In the genomic region with DNA sequence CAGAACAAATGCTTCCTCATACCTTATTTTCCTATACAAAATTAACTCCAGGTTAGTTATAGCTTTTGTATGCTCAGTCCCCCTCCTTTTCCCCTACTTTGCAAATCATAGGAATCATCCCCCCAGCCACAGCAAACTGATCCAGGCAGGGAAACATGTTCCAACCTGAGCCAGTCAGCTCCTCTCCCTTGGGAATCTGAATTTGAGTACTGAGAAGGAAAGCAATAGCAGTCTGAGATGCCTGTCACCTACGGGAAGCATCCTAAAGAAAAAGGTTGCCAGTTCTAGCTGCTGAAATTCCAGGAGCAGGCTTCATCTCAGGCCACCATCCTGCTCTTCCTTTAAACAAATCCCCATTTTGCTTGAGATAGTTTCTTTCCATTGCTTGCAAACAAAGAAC, we compare ENCODE assay signal across 12 cellular contexts. TPM values are rescaled to one million over a fixed set of nuclear protein-coding genes. Genes with fewer than 3 reads are reported as not detected.
DNase-seq lines count a peak whose midpoint lies in the region; ATAC-seq, FAIRE-seq and TF ChIP-seq lines count a peak whose summit lies in the region.
"Had no signal": no experiment of that assay in that cellular context is flagged by ENCODE, and none has a peak within 500 bp of the region (broad histone marks: within the 10 kb centered on the region; RNA-seq: fewer than 3 reads in every experiment).

No MANE protein-coding gene starts in this region.

- peak overlapping the region; percentile 32; the same call in 2 of the 3 replicates for H3K4me2 ChIP-seq in A549
- H3K4me2 ChIP-seq: KMS-11 had no signal

- no peak for FAIRE-seq in A549 (lab: Jason Lieb, UNC)

- no peaks in the 10 kb centered on the region for H3K27me3 ChIP-seq in muscle layer of duodenum (ENCODE audit: low read depth, low read length)

- TF ChIP-seq POLR2A in A549 (IDR thresholded peaks at IDR 0.05; ENCODE audit: low read length): no peak

- TF ChIP-seq CTCF in A549 (IDR thresholded peaks at IDR 0.05): no peak

- H3K4me3 ChIP-seq in A549 (no peak overlapping the region), muscle layer of duodenum (ENCODE audit: low read depth in 1 of 2, low read length in 2 of 2) (no peak overlapping the region)

- DNase-seq in A549 (ENCODE audit: low read depth in 1 of 2, low spot score in 1 of 2) (no peak), LHCN-M2 (ENCODE audit: low read depth) (peak; percentile 36), caudate nucleus (lab: John Stamatoyannopoulos, UW) (no peak), NOMO-1 treated with dmso at 0.1 percent for 144 hours (lab: John Stamatoyannopoulos, UW; ENCODE audit: unreplicated experiment) (no peak), mesenteric fat pad (ENCODE audit: low spot score) (no peak), RPMI8226 (no peak)
- no peak for DNase-seq in stimulated activated CD4-positive, alpha-beta T cell treated with anti-CD3 and anti-CD28 coated beads, Interleukin-2, amount 100 ng/mL, for 48 hours
- DNase-seq: activated naive CD4-positive, alpha-beta T cell treated with anti-CD3 and anti-CD28 coated beads for 36 hours; AML-193; stimulated activated CD4-positive, alpha-beta T cell treated with anti-CD3 and anti-CD28 coated beads, Interleukin-4, amount 100 ng/mL, for 4 hours had no signal

- WGBS in A549 (ENCODE audit: missing lambda C conversion rate): 60% methylated on average over 1 of the region's 1 CpG

- TF ChIP-seq RAD21 in A549 (conservative IDR thresholded peaks at IDR 0.05 in 1 of 2, IDR thresholded peaks at IDR 0.05 in 1 of 2): no peak

- CTCF ChIA-PET in A549 (lab: Yijun Ruan, JAX): no interaction called here

- H3K36me3 ChIP-seq in muscle layer of duodenum (ENCODE audit: control insufficient read depth in 1 of 2, insufficient read depth in 2 of 2, low read length in 2 of 2): no peaks in the 10 kb centered on the region

- H3K4me1 ChIP-seq in A549: peaks cover 70% of the 10 kb centered on the region
- H3K4me1 ChIP-seq in muscle layer of duodenum (ENCODE audit: control insufficient read depth in 1 of 2, insufficient read depth in 2 of 2, low read length in 2 of 2): peaks cover 21 to 45% of the 10 kb centered on the region in 2 donors

- H3K9me3 ChIP-seq in A549 (no peaks in the 10 kb centered on the region), muscle layer of duodenum (ENCODE audit: control insufficient read depth in 1 of 2, low read length in 2 of 2) (no peaks in the 10 kb centered on the region)

- TF ChIP-seq EP300 in A549 (IDR thresholded peaks at IDR 0.05): no peak

- peak overlapping the region in 1 of 2 experiments; percentile 49; a peak in 3 of 6 replicates for H3K27ac ChIP-seq in A549
- H3K27ac ChIP-seq in caudate nucleus (ENCODE audit: low read depth, low read length): peak overlapping the region; percentile 78
- H3K27ac ChIP-seq in muscle layer of duodenum (ENCODE audit: low read length): peak overlapping the region; percentile 81
- H3K27ac ChIP-seq: KMS-11 had no signal

- no peak; a peak in 1 of 6 replicates for ATAC-seq in A549

- POLR2A ChIA-PET in A549 (lab: Yijun Ruan, JAX): no interaction called here

TF ChIP-seq in A549, 52 proteins besides CTCF, POLR2A, EP300 and RAD21:
- TF ChIP-seq MAFK (IDR thresholded peaks at IDR 0.05; ENCODE audit: partially characterized antibody) (no peak), RCOR1 (IDR thresholded peaks at IDR 0.05; ENCODE audit: low read depth, low read length) (no peak), GATA3 (IDR thresholded peaks at IDR 0.05; ENCODE audit: borderline replicate concordance) (no peak), JUN (IDR thresholded peaks at IDR 0.05) (no peak), POLR2AphosphoS2 (conservative IDR thresholded peaks at IDR 0.05; ENCODE audit: low read length) (no peak), BHLHE40 (IDR thresholded peaks at IDR 0.05; ENCODE audit: low read depth, low read length) (no peak), KDM1A (IDR thresholded peaks at IDR 0.05; ENCODE audit: low read depth) (no peak), RFX5 (IDR thresholded peaks at IDR 0.05) (no peak), RNF2 (IDR thresholded peaks at IDR 0.05; ENCODE audit: borderline replicate concordance, low read depth) (no peak), ZSCAN20 (CRISPR knock-in tag; IDR thresholded peaks at IDR 0.05) (no peak), HOXB13 (CRISPR knock-in tag; IDR thresholded peaks at IDR 0.05; ENCODE audit: low read depth) (no peak), HDAC2 (IDR thresholded peaks at IDR 0.05) (no peak), ZNF302 (CRISPR knock-in tag; IDR thresholded peaks at IDR 0.05) (no peak), EHMT2 (IDR thresholded peaks at IDR 0.05; ENCODE audit: low read depth) (no peak), EHF (CRISPR knock-in tag; IDR thresholded peaks at IDR 0.05) (no peak), MYC (IDR thresholded peaks at IDR 0.05; ENCODE audit: borderline replicate concordance, low read length) (no peak)
- TF ChIP-seq, protein P1, sequence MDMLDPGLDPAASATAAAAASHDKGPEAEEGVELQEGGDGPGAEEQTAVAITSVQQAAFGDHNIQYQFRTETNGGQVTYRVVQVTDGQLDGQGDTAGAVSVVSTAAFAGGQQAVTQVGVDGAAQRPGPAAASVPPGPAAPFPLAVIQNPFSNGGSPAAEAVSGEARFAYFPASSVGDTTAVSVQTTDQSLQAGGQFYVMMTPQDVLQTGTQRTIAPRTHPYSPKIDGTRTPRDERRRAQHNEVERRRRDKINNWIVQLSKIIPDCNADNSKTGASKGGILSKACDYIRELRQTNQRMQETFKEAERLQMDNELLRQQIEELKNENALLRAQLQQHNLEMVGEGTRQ (IDR thresholded peaks at IDR 0.05): no peak
- TF ChIP-seq, protein P2, sequence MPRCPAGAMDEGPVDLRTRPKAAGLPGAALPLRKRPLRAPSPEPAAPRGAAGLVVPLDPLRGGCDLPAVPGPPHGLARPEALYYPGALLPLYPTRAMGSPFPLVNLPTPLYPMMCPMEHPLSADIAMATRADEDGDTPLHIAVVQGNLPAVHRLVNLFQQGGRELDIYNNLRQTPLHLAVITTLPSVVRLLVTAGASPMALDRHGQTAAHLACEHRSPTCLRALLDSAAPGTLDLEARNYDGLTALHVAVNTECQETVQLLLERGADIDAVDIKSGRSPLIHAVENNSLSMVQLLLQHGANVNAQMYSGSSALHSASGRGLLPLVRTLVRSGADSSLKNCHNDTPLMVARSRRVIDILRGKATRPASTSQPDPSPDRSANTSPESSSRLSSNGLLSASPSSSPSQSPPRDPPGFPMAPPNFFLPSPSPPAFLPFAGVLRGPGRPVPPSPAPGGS (IDR thresholded peaks at IDR 0.05): no peak
TF ChIP-seq in A549: peak in this region for 0.

RNA-seq across cellular contexts. Expression of a gene that starts 6.9 kb away (rescaled TPM):
- polyA plus RNA-seq in A549 (2011; rRNA removed) (43.9 and 74.3 TPM in 2 replicates), A549 (2017; fragmentation: RNase III; extraction: RNeasy Plus Mini Kit Qiagen cat#74134 plus additional on column Dnase treatment) (42.4 to 46.1 TPM (median 45.2 TPM) in 3 replicates)
- 21.9 and 22.1 TPM in 2 replicates for polyA plus RNA-seq in A549 (2012; cell fraction: cytosol; rRNA removed)
- 11.3 and 12.2 TPM in 2 replicates for polyA plus RNA-seq in A549 (2012; cell fraction: nucleus; rRNA removed)
- 10.6 and 11.0 TPM in 2 replicates for polyA minus RNA-seq in A549 (2011; rRNA and poly(A)+ RNA removed)
- total RNA-seq in LHCN-M2 (2014; rRNA removed) (42.8 and 47.4 TPM in 2 replicates), mesenteric fat pad (27.2 TPM)
- polyA plus RNA-seq in LHCN-M2 (2012): 15.0 TPM

RNA-seq across cellular contexts. Expression of a gene that starts 16.2 kb away (rescaled TPM):
- polyA plus RNA-seq in A549 (2011; rRNA removed): 0.43 and 0.63 TPM in 2 replicates
- 0.03 and 0.04 TPM in 2 replicates for polyA plus RNA-seq in A549 (2012; cell fraction: cytosol; rRNA removed)
- 0.07 and 0.12 TPM in 2 replicates for polyA plus RNA-seq in A549 (2012; cell fraction: nucleus; rRNA removed)
- polyA plus RNA-seq in A549 (2017; fragmentation: RNase III; extraction: RNeasy Plus Mini Kit Qiagen cat#74134 plus additional on column Dnase treatment): 0.22 to 0.33 TPM (median 0.25 TPM) in 3 replicates
- polyA minus RNA-seq in A549 (2011; rRNA and poly(A)+ RNA removed): 0.49 and 1.2 TPM in 2 replicates
- 0.11 and 0.19 TPM in 2 replicates for total RNA-seq in LHCN-M2 (2014; rRNA removed)
- polyA plus RNA-seq in LHCN-M2 (2012): 0.02 TPM
- 0.74 TPM for total RNA-seq in mesenteric fat pad
